Comparison of ENCODE assay signal across 11 cellular contexts in the genomic region with DNA sequence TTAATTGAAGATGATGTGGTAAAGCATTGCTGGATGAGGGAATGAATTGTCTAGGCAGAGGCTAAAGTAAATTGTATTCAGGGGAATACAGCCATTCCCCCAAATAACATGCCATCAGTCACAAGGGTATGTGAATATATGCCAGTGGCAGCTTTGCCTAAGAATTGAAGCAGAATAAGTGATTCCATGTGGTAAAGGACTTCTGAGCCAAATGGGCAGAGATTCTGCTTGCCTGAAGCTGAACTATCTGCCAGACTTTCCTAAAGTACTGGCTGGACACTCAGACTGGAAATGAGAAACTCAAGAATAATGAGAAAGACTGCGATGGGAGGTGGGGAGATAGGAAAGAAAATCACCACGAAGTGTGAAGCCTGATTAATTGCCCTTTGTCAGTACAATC. TPM values are rescaled to one million over a fixed set of nuclear protein-coding genes. Genes with fewer than 3 reads are reported as not detected.
DNase-seq lines count a peak whose midpoint lies in the region; ATAC-seq and TF ChIP-seq lines count a peak whose summit lies in the region.
"Had no signal": no experiment of that assay in that cellular context is flagged by ENCODE, and none has a peak within 500 bp of the region (broad histone marks: within the 10 kb centered on the region; RNA-seq: fewer than 3 reads in every experiment).

No MANE protein-coding gene starts in this region.

- H3K27ac ChIP-seq in mammary epithelial cell (ENCODE audit: insufficient read depth, low read depth, low read length) (no peak overlapping the region), SJCRH30 (no peak overlapping the region)

- H3K27me3 Mint-ChIP-seq in stimulated activated naive CD8-positive, alpha-beta T cell treated with anti-CD3 and anti-CD28 coated beads, Interleukin-15, Interleukin-2, amounts not matched to agents 100 ng/mL and 50 ng/mL, for 24 hours = no peaks in the 10 kb centered on the region
- no peaks in the 10 kb centered on the region for H3K27me3 Mint-ChIP-seq in natural killer cell (ENCODE audit: low read depth in 2 of 2)
- H3K27me3 Mint-ChIP-seq in effector memory CD8-positive, alpha-beta T cell = no peaks in the 10 kb centered on the region

- peaks cover 53% of the 10 kb centered on the region for H3K79me2 ChIP-seq in mammary epithelial cell (ENCODE audit: insufficient read depth, low read length)

- H3K27me3 ChIP-seq in mammary epithelial cell (ENCODE audit: insufficient read depth, low read length) (no peaks in the 10 kb centered on the region), SJCRH30 (no peaks in the 10 kb centered on the region)

- dilution Hi-C loops in mammary epithelial cell (cut with HindIII; ENCODE audit: low sequenced_read_pairs) = loop anchor here (5.0 kb wide), 1 partner anchor 38 kb away; the partner anchor contains the start of gene PEX11B

- peak overlapping the region; percentile 87 for H3K4me3 Mint-ChIP-seq in stimulated activated naive CD8-positive, alpha-beta T cell treated with anti-CD3 and anti-CD28 coated beads, Interleukin-15, Interleukin-2, amounts not matched to agents 100 ng/mL and 50 ng/mL, for 24 hours
- H3K4me3 Mint-ChIP-seq in natural killer cell = peak overlapping the region; percentile 60
- peak overlapping the region in 1 of 2 donors; percentile 90 for H3K4me3 Mint-ChIP-seq in effector memory CD8-positive, alpha-beta T cell

- no peak for DNase-seq in stimulated activated naive CD8-positive, alpha-beta T cell treated with anti-CD3 and anti-CD28 coated beads, Interleukin-15, Interleukin-2, amounts not matched to agents 100 U/mL and 50 U/mL, for 24 hours
- DNase-seq in mammary epithelial cell (no peak), natural killer cell (no peak), SJCRH30 (no peak), iPS-NIHi11 (ENCODE audit: low spot score) (no peak), AML-193 (lab: John Stamatoyannopoulos, UW) (no peak)
- DNase-seq in effector memory CD8-positive, alpha-beta T cell = no peak
- DNase-seq: DMS 273 treated with DMSO at 0.1 percent for 48 hours, NCI-H510A treated with DMSO at 0.1 percent for 48 hours had no signal

- H3K9me3 ChIP-seq in mammary epithelial cell (replicated peaks; ENCODE audit: insufficient read depth, low read length) (no peaks in the 10 kb centered on the region), SJCRH30 (replicated peaks) (no peaks in the 10 kb centered on the region)

- no TSS peak for BruUV-seq in mammary epithelial cell (replicated peaks; lab: Mats Ljungman, UMichigan)

- peaks cover 74% of the 10 kb centered on the region for H3K4me1 Mint-ChIP-seq in stimulated activated naive CD8-positive, alpha-beta T cell treated with anti-CD3 and anti-CD28 coated beads, Interleukin-15, Interleukin-2, amounts not matched to agents 100 ng/mL and 50 ng/mL, for 24 hours (ENCODE audit: low read depth)
- H3K4me1 Mint-ChIP-seq in natural killer cell = peaks cover 68 to 80% of the 10 kb centered on the region in 2 donors
- H3K4me1 Mint-ChIP-seq in effector memory CD8-positive, alpha-beta T cell (ENCODE audit: low read depth in 2 of 2) = peaks cover 58 to 72% of the 10 kb centered on the region in 2 donors

- in situ Hi-C loops in mammary epithelial cell (cut with MboI; ENCODE audit: low sequenced_read_pairs in 2 of 2) = no loop called here

- TF ChIP-seq CTCF in mammary epithelial cell (conservative IDR thresholded peaks at IDR 0.05 in 1 of 2, IDR thresholded peaks at IDR 0.05 in 1 of 2; ENCODE audit: extremely low read depth in 1 of 2, insufficient read depth in 1 of 2, low read depth in 1 of 2, low read length in 2 of 2) (no peak), natural killer cell (IDR thresholded peaks at IDR 0.05) (no peak)

- H3K36me3 ChIP-seq in mammary epithelial cell (ENCODE audit: insufficient read depth, low read length) = no peaks in the 10 kb centered on the region
- H3K36me3 ChIP-seq in SJCRH30 = no peaks in the 10 kb centered on the region

- 29% methylated on average over 2 of the region's 2 CpGs for WGBS in mammary epithelial cell (ENCODE audit: low coverage, missing lambda C conversion rate)

- no peak for ATAC-seq in stimulated activated naive CD8-positive, alpha-beta T cell treated with anti-CD3 and anti-CD28 coated beads, Interleukin-15, Interleukin-2, amounts not matched to agents 100 U/mL and 50 U/mL, for 24 hours
- ATAC-seq in natural killer cell = no peak
- no peak for ATAC-seq in effector memory CD8-positive, alpha-beta T cell (replicated peaks)

- no peak overlapping the region for H3K9ac ChIP-seq in mammary epithelial cell (ENCODE audit: insufficient read depth, low read length)
- H3K9ac ChIP-seq: parathyroid adenoma had no signal

- H3K36me3 Mint-ChIP-seq in stimulated activated naive CD8-positive, alpha-beta T cell treated with anti-CD3 and anti-CD28 coated beads, Interleukin-15, Interleukin-2, amounts not matched to agents 100 ng/mL and 50 ng/mL, for 24 hours (ENCODE audit: low read depth) = peaks cover 17% of the 10 kb centered on the region
- no peaks in the 10 kb centered on the region for H3K36me3 Mint-ChIP-seq in natural killer cell
- peaks cover 20% of the 10 kb centered on the region for H3K36me3 Mint-ChIP-seq in effector memory CD8-positive, alpha-beta T cell (ENCODE audit: insufficient read depth)

- no peak overlapping the region for H3K27ac Mint-ChIP-seq in stimulated activated naive CD8-positive, alpha-beta T cell treated with anti-CD3 and anti-CD28 coated beads, Interleukin-15, Interleukin-2, amounts not matched to agents 100 ng/mL and 50 ng/mL, for 24 hours
- H3K27ac Mint-ChIP-seq in natural killer cell = peak overlapping the region; percentile 18 to 86
- peak overlapping the region in 1 of 2 donors; percentile 42 for H3K27ac Mint-ChIP-seq in effector memory CD8-positive, alpha-beta T cell

- H2AFZ ChIP-seq in mammary epithelial cell (ENCODE audit: low read depth, low read length) = peak overlapping the region; percentile 9
- H2AFZ ChIP-seq: parathyroid adenoma had no signal

- H4K20me1 ChIP-seq in mammary epithelial cell (ENCODE audit: insufficient read depth, low read length) = no peaks in the 10 kb centered on the region

- CTCF ChIA-PET in mammary epithelial cell (lab: Charles Lee; ENCODE audit: low non-redundant PET) = no interaction called here

- intact Hi-C loops in mammary epithelial cell (cut with micrococcal nuclease) = no loop called here
- intact Hi-C loops in natural killer cell (cut with micrococcal nuclease) = no loop called here

- H3K4me2 ChIP-seq in mammary epithelial cell (ENCODE audit: insufficient read depth, low read depth, low read length) = peak overlapping the region; percentile 14

- H3K9me3 Mint-ChIP-seq in stimulated activated naive CD8-positive, alpha-beta T cell treated with anti-CD3 and anti-CD28 coated beads, Interleukin-15, Interleukin-2, amounts not matched to agents 100 ng/mL and 50 ng/mL, for 24 hours = no peaks in the 10 kb centered on the region
- H3K9me3 Mint-ChIP-seq in natural killer cell = no peaks in the 10 kb centered on the region
- no peaks in the 10 kb centered on the region for H3K9me3 Mint-ChIP-seq in effector memory CD8-positive, alpha-beta T cell

- H3K4me1 ChIP-seq in mammary epithelial cell (ENCODE audit: insufficient read depth, low read length) (peaks cover 23% of the 10 kb centered on the region), SJCRH30 (peaks cover 12% of the 10 kb centered on the region; the same call in 1 of the 2 replicates)

- H3K4me3 ChIP-seq in mammary epithelial cell (replicated peaks in 1 of 3; ENCODE audit: insufficient read depth in 1 of 3, low read depth in 2 of 3, low read length in 3 of 3) (no peak overlapping the region), SJCRH30 (no peak overlapping the region)

RNA-seq across cellular contexts. Expression of gene LIX1L, which starts 2.4 kb away (rescaled TPM):
- total RNA-seq in mammary epithelial cell (10 to 100 TPM; 16.0 TPM), natural killer cell (10 to 100 TPM; 33.4 to 41.3 (median 38.2) TPM)
- 22.8 TPM for polyA plus RNA-seq in mammary epithelial cell
- polyA minus RNA-seq in mammary epithelial cell = 27.2 TPM
- 33.4 and 35.6 TPM in 2 replicates for total RNA-seq in SJCRH30 (2014; rRNA removed; shearing (Covaris generic))

RNA-seq across cellular contexts. Expression of gene ANKRD34A, which starts 8.9 kb away (rescaled TPM):
- total RNA-seq in mammary epithelial cell (1 to 10 TPM; 1.3 to 1.6 TPM), natural killer cell (1 to 10 TPM; 1.4 to 1.9 (median 1.4) TPM)
- 1.1 TPM for polyA plus RNA-seq in mammary epithelial cell
- polyA minus RNA-seq in mammary epithelial cell = 0.21 TPM
- total RNA-seq in SJCRH30 (2014; rRNA removed; shearing (Covaris generic)) = 0.69 and 0.84 TPM in 2 replicates

RNA-seq across cellular contexts. Expression of gene POLR3GL, which starts 9.1 kb away (rescaled TPM):
- total RNA-seq in mammary epithelial cell (10 to 100 TPM in 1 of 2 donors, 1 to 10 TPM in 1; 4.7 to 10.0 TPM), natural killer cell (10 to 100 TPM; 34.9 to 37.5 (median 37.4) TPM)
- 7.3 TPM for polyA plus RNA-seq in mammary epithelial cell
- 10.9 TPM for polyA minus RNA-seq in mammary epithelial cell
- total RNA-seq in SJCRH30 (2014; rRNA removed; shearing (Covaris generic)) = 16.7 and 18.4 TPM in 2 replicates

RNA-seq across cellular contexts. Expression of gene RBM8A, which starts 28.2 kb away (rescaled TPM):
- total RNA-seq in mammary epithelial cell = 100 to 1,000 TPM in 1 of 2 donors, 10 to 100 TPM in 1; 80.2 to 172 TPM
- polyA plus RNA-seq in mammary epithelial cell = 172 TPM
- polyA minus RNA-seq in mammary epithelial cell = 57.7 TPM
- 100 to 1,000 TPM; 172 to 204 (median 200) TPM for total RNA-seq in natural killer cell
- 232 and 246 TPM in 2 replicates for total RNA-seq in SJCRH30 (2014; rRNA removed; shearing (Covaris generic))

RNA-seq across cellular contexts. Expression of gene PEX11B, which starts 36.9 kb away (rescaled TPM):
- total RNA-seq in mammary epithelial cell (10 to 100 TPM; 30.4 to 36.3 TPM), natural killer cell (10 to 100 TPM; 20.6 to 26.0 (median 24.9) TPM)
- polyA plus RNA-seq in mammary epithelial cell = 31.0 TPM
- 17.2 TPM for polyA minus RNA-seq in mammary epithelial cell
- 19.5 and 21.2 TPM in 2 replicates for total RNA-seq in SJCRH30 (2014; rRNA removed; shearing (Covaris generic))
